In genomic region chr11:502288-503178, GRCh38 we compare ENCODE assay signal across 6 cellular contexts. TPM values are rescaled to one million over a fixed set of nuclear protein-coding genes. Genes with fewer than 3 reads are reported as not detected.
DNase-seq lines count a peak whose midpoint lies in the region; ATAC-seq, FAIRE-seq and TF ChIP-seq lines count a peak whose summit lies in the region.

No MANE protein-coding gene starts in this region.

- H3K79me2 ChIP-seq in GM12878 (ENCODE audit: control insufficient read depth, insufficient read depth, low read length), result peaks cover 38% of the 10 kb centered on the region

- no peak overlapping the region for H3K4me3 ChIP-seq in GM12878

- TF ChIP-seq POLR2A in GM12878 (IDR thresholded peaks at IDR 0.05; ENCODE audit: low read depth, low read length), result no peak

- H3K9me3 ChIP-seq in GM12878 (replicated peaks; ENCODE audit: control insufficient read depth, insufficient read depth, low read length), result no peaks in the 10 kb centered on the region; the same call in 2 of the 3 replicates

- no peak for DNase-seq in HFFc6
- DNase-seq in GM12878 (ENCODE audit: low read depth, low spot score), result no peak
- DNase-seq in posterior vena cava (ENCODE audit: low spot score), result peak; percentile 73
- DNase-seq in ACHN, result no peak
- DNase-seq in occipital lobe (lab: John Stamatoyannopoulos, UW), result no peak
- no peak for DNase-seq in SKM-1 (lab: John Stamatoyannopoulos, UW; ENCODE audit: unreplicated experiment)

- H3K9me3 Mint-ChIP-seq in HFFc6, result peaks cover 2% of the 10 kb centered on the region; the same call in 1 of the 2 replicates

- peak overlapping the region; percentile 99 for H3K4me2 ChIP-seq in GM12878 (ENCODE audit: control insufficient read depth, insufficient read depth)

- H3K4me1 ChIP-seq in GM12878 (ENCODE audit: control insufficient read depth, insufficient read depth, low read length), result peaks cover 23% of the 10 kb centered on the region

- CTCF ChIA-PET in GM12878 (lab: Yijun Ruan, JAX), result interaction anchor here (1.5 kb wide), 1 partner anchor 17 kb away, joined by 3 read pairs; no protein-coding TSS in a partner anchor

- H4K20me1 ChIP-seq in GM12878 (ENCODE audit: control insufficient read depth, insufficient read depth), result no peaks in the 10 kb centered on the region

- peaks cover 26% of the 10 kb centered on the region for H3K4me1 Mint-ChIP-seq in HFFc6 (ENCODE audit: low read depth)

- H3K27ac Mint-ChIP-seq in HFFc6, result peak overlapping the region; percentile 46; the same call in 1 of the 2 replicates

- no peaks in the 10 kb centered on the region for H3K27me3 ChIP-seq in GM12878 (replicated peaks in 1 of 2; ENCODE audit: control insufficient read depth in 2 of 2, insufficient read depth in 2 of 2, low read length in 1 of 2)

- H3K27ac ChIP-seq in GM12878 (ENCODE audit: control insufficient read depth, insufficient read depth), result peak overlapping the region; percentile 56; the same call in 1 of the 2 replicates

- FAIRE-seq in GM12878 (lab: Jason Lieb, UNC), result no peak

- POLR2A ChIA-PET in GM12878 (lab: Charles Lee), result interaction anchor here (0.6 to 0.7 kb wide), 2 partner anchors 34 to 66 kb away, joined by 3 to 4 read pairs; partner anchors contain the start of gene HRAS

- TF ChIP-seq RAD21 in GM12878 (IDR thresholded peaks at IDR 0.05; ENCODE audit: insufficient read depth, low read depth, low read length), result no peak

- H2AFZ ChIP-seq in GM12878 (ENCODE audit: control insufficient read depth, low read depth, low read length), result no peak overlapping the region

- peaks cover 13% of the 10 kb centered on the region for H3K27me3 Mint-ChIP-seq in HFFc6 (ENCODE audit: insufficient read depth)

- H3K4me3 Mint-ChIP-seq in HFFc6, result no peak overlapping the region

- RAD21 ChIA-PET in GM12878 (lab: Charles Lee; ENCODE audit: unreplicated experiment), result no interaction called here

- no peak for ATAC-seq in GM12878

- 94% methylated on average over 9 of the region's 10 CpGs for WGBS in GM12878 (ENCODE audit: insufficient coverage, insufficient replicate concordance, low lambda C conversion rate, missing lambda C conversion rate)

- intact Hi-C loops in GM12878 (cut with micrococcal nuclease; ENCODE audit: unreplicated experiment) (no loop called here), posterior vena cava (cut with DNase I) (loop anchor here in 1 of 2 donors (5.0 kb wide), 1 partner anchor 205 kb away; the partner anchor contains the start of gene IFITM5)

- in situ Hi-C loops in GM12878 (cut with MboI) (loop anchor here (5.0 kb wide), 1 partner anchor 50 kb away; the partner anchor contains the start of gene PTDSS2), ACHN (cut with HindIII; ENCODE audit: low pct_ligation_motif_present, low pct_unique_long_range_greater_than_20kb, low sequenced_read_pairs) (no loop called here)

- peaks cover 13 to 37% of the 10 kb centered on the region in 2 experiments for H3K36me3 ChIP-seq in GM12878 (ENCODE audit: control insufficient read depth in 2 of 2, insufficient read depth in 2 of 2, low read length in 1 of 2)

- peaks cover 14% of the 10 kb centered on the region for H3K36me3 Mint-ChIP-seq in HFFc6 (ENCODE audit: low read depth)

- TF ChIP-seq CTCF in HFFc6 (IDR thresholded peaks at IDR 0.05), result no peak
- no peak for TF ChIP-seq CTCF in GM12878 (IDR thresholded peaks at IDR 0.05 in 2 of 3, conservative IDR thresholded peaks at IDR 0.05 in 1 of 3; ENCODE audit: control insufficient read depth in 2 of 3, extremely low read depth in 1 of 3, insufficient read depth in 1 of 3, low read depth in 3 of 3, low read length in 3 of 3)

- SMC1A ChIA-PET in GM12878 (lab: Charles Lee; ENCODE audit: uncharacterized antibody, unreplicated experiment), result interaction anchor here (1.5 kb wide), 1 partner anchor 47 kb away, joined by 4 read pairs; no protein-coding TSS in a partner anchor

- H3K9ac ChIP-seq in GM12878 (ENCODE audit: control insufficient read depth, insufficient read depth, low read length), result no peak overlapping the region; the same call in 1 of the 2 replicates

- BruUV-seq in GM12878 (replicated peaks; lab: Mats Ljungman, UMichigan), result no TSS peak

- TF ChIP-seq EP300 in GM12878 (IDR thresholded peaks at IDR 0.05; ENCODE audit: borderline replicate concordance in 1 of 2, control insufficient read depth in 1 of 2, low read depth in 2 of 2, low read length in 2 of 2), result no peak

RNA-seq across cellular contexts. Expression of gene RNH1, which starts 4.5 kb away (rescaled TPM):
- total RNA-seq in HFFc6 (2021; fragmentation: NEBNext Ultra II Directional; extraction: Animal tissue kit (Norgen Biotek cat#: 25700)), result 100 to 1,000 TPM; 223 to 272 (median 250) TPM
- 76.9 and 99.0 TPM in 2 replicates for total RNA-seq in GM12878 (2013; cell fraction: nucleolus; rRNA removed)
- total RNA-seq in GM12878 (2014; rRNA removed) (119 and 139 TPM in 2 replicates), GM12878 (2014; rRNA removed; fragmentation: Illumina TruSeq; extraction: Trizol) (32.2 and 36.7 TPM in 2 replicates), GM12878 (2021) (125 and 133 TPM in 2 replicates), posterior vena cava (100 to 1,000 TPM; 197 to 209 TPM), occipital lobe (42.1 TPM)
- 31.4 TPM for polyA plus RNA-seq in GM12878 (2011; ENCODE audit: low read depth)
- polyA plus RNA-seq in GM12878 (2011; rRNA removed) (17.8 and 40.4 TPM in 2 replicates), GM12878 (2014; fragmentation: Illumina TruSeq; extraction: Trizol) (7.2 and 25.0 TPM in 2 replicates), GM12878 (2014; fragmentation: Nextera tagmentation; extraction: Ambion mirVana) (1 to 10 TPM; 2.3 to 7.2 TPM), GM12878 (2014; rRNA removed) (104 and 132 TPM in 2 replicates), GM12878 (2016; fragmentation: Nextera tagmentation; extraction: Ambion mirVana) (100 to 1,000 TPM; 156 to 162 TPM)
- polyA plus RNA-seq in GM12878 (2011; cell fraction: cytosol; rRNA removed), result 65.3 and 99.8 TPM in 2 replicates
- polyA plus RNA-seq in GM12878 (2011; cell fraction: nucleus; rRNA removed), result 213 and 241 TPM in 2 replicates
- 83.3 and 98.1 TPM in 2 replicates for polyA plus RNA-seq in GM12878 (2012)
- polyA minus RNA-seq in GM12878 (2011; rRNA and poly(A)+ RNA removed), result 39.6 and 63.8 TPM in 2 replicates
- polyA minus RNA-seq in GM12878 (2011; cell fraction: cytosol; rRNA and poly(A)+ RNA removed), result 29.9 and 33.5 TPM in 2 replicates
- polyA minus RNA-seq in GM12878 (2011; cell fraction: nucleus; rRNA and poly(A)+ RNA removed), result 44.1 and 64.1 TPM in 2 replicates

RNA-seq across cellular contexts. Expression of gene HRAS, which starts 32.8 kb away (rescaled TPM):
- 100 to 1,000 TPM; 102 to 125 (median 107) TPM for total RNA-seq in HFFc6 (2021; fragmentation: NEBNext Ultra II Directional; extraction: Animal tissue kit (Norgen Biotek cat#: 25700))
- 13.9 and 16.2 TPM in 2 replicates for total RNA-seq in GM12878 (2013; cell fraction: nucleolus; rRNA removed)
- total RNA-seq in GM12878 (2014; rRNA removed) (43.5 and 47.6 TPM in 2 replicates), GM12878 (2014; rRNA removed; fragmentation: Illumina TruSeq; extraction: Trizol) (25.3 and 31.6 TPM in 2 replicates), GM12878 (2021) (58.0 and 70.7 TPM in 2 replicates), posterior vena cava (10 to 100 TPM; 37.2 to 48.5 TPM), occipital lobe (27.0 TPM)
- 16.1 TPM for polyA plus RNA-seq in GM12878 (2011; ENCODE audit: low read depth)
- polyA plus RNA-seq in GM12878 (2011; rRNA removed) (14.3 and 31.9 TPM in 2 replicates), GM12878 (2014; fragmentation: Illumina TruSeq; extraction: Trizol) (2.2 and 18.1 TPM in 2 replicates), GM12878 (2014; fragmentation: Nextera tagmentation; extraction: Ambion mirVana) (10 to 100 TPM in 1 of 2 experiments, 1 to 10 TPM in 1; 2.8 to 12.7 TPM), GM12878 (2014; rRNA removed) (52.7 and 56.9 TPM in 2 replicates), GM12878 (2016; fragmentation: Nextera tagmentation; extraction: Ambion mirVana) (10 to 100 TPM; 23.4 to 72.4 TPM)
- polyA plus RNA-seq in GM12878 (2011; cell fraction: cytosol; rRNA removed), result 51.6 and 73.9 TPM in 2 replicates
- 131 and 165 TPM in 2 replicates for polyA plus RNA-seq in GM12878 (2011; cell fraction: nucleus; rRNA removed)
- polyA plus RNA-seq in GM12878 (2012), result 29.2 and 44.5 TPM in 2 replicates
- 42.4 and 52.1 TPM in 2 replicates for polyA minus RNA-seq in GM12878 (2011; rRNA and poly(A)+ RNA removed)
- polyA minus RNA-seq in GM12878 (2011; cell fraction: cytosol; rRNA and poly(A)+ RNA removed), result 11.9 and 22.7 TPM in 2 replicates
- polyA minus RNA-seq in GM12878 (2011; cell fraction: nucleus; rRNA and poly(A)+ RNA removed), result 17.2 and 27.8 TPM in 2 replicates

RNA-seq across cellular contexts. Expression of gene LRRC56, which starts 34.8 kb away (rescaled TPM):
- total RNA-seq in HFFc6 (2021; fragmentation: NEBNext Ultra II Directional; extraction: Animal tissue kit (Norgen Biotek cat#: 25700)), result under 1 TPM; 0.23 to 0.83 (median 0.55) TPM
- total RNA-seq in GM12878 (2013; cell fraction: nucleolus; rRNA removed), result 3.4 and 5.1 TPM in 2 replicates
- 0.60 and 0.79 TPM in 2 replicates for total RNA-seq in GM12878 (2014; rRNA removed)
- 0.41 and 0.45 TPM in 2 replicates for total RNA-seq in GM12878 (2014; rRNA removed; fragmentation: Illumina TruSeq; extraction: Trizol)
- 1.7 and 1.9 TPM in 2 replicates for total RNA-seq in GM12878 (2021)
- polyA plus RNA-seq in GM12878 (2011; ENCODE audit: low read depth), result 0.20 TPM
- 0.37 and 0.75 TPM in 2 replicates for polyA plus RNA-seq in GM12878 (2011; rRNA removed)
- 0.78 and 1.6 TPM in 2 replicates for polyA plus RNA-seq in GM12878 (2011; cell fraction: cytosol; rRNA removed)
- 8.1 and 9.7 TPM in 2 replicates for polyA plus RNA-seq in GM12878 (2011; cell fraction: nucleus; rRNA removed)
- 0.87 and 1.1 TPM in 2 replicates for polyA plus RNA-seq in GM12878 (2012)
- polyA plus RNA-seq in GM12878 (2014; fragmentation: Illumina TruSeq; extraction: Trizol), result 0.19 TPM in 1 of 2 replicates, not detected in the other
- under 1 TPM in 1 of 2 experiments, not detected in 1; 0.02 TPM for polyA plus RNA-seq in GM12878 (2014; fragmentation: Nextera tagmentation; extraction: Ambion mirVana)
- 1.6 and 1.9 TPM in 2 replicates for polyA plus RNA-seq in GM12878 (2014; rRNA removed)
- 1 to 10 TPM in 1 of 2 experiments, under 1 TPM in 1; 0.62 to 1.0 TPM for polyA plus RNA-seq in GM12878 (2016; fragmentation: Nextera tagmentation; extraction: Ambion mirVana)
- polyA minus RNA-seq in GM12878 (2011; rRNA and poly(A)+ RNA removed), result 1.0 and 1.5 TPM in 2 replicates
- 0.42 TPM in 1 of 2 replicates, not detected in the other for polyA minus RNA-seq in GM12878 (2011; cell fraction: cytosol; rRNA and poly(A)+ RNA removed)
- 3.1 and 5.0 TPM in 2 replicates for polyA minus RNA-seq in GM12878 (2011; cell fraction: nucleus; rRNA and poly(A)+ RNA removed)
- total RNA-seq in posterior vena cava, result under 1 TPM; 0.43 to 0.56 TPM
- 1.1 TPM for total RNA-seq in occipital lobe

RNA-seq across cellular contexts. Expression of gene PTDSS2, which starts 52.5 kb away (rescaled TPM):
- 10 to 100 TPM; 23.3 to 34.5 (median 27.2) TPM for total RNA-seq in HFFc6 (2021; fragmentation: NEBNext Ultra II Directional; extraction: Animal tissue kit (Norgen Biotek cat#: 25700))
- 62.9 and 72.6 TPM in 2 replicates for total RNA-seq in GM12878 (2013; cell fraction: nucleolus; rRNA removed)
- total RNA-seq in GM12878 (2014; rRNA removed), result 17.2 and 18.3 TPM in 2 replicates
- 4.8 and 6.6 TPM in 2 replicates for total RNA-seq in GM12878 (2014; rRNA removed; fragmentation: Illumina TruSeq; extraction: Trizol)
- 21.1 and 24.9 TPM in 2 replicates for total RNA-seq in GM12878 (2021)
- 4.3 TPM for polyA plus RNA-seq in GM12878 (2011; ENCODE audit: low read depth)
- polyA plus RNA-seq in GM12878 (2011; rRNA removed), result 6.0 and 9.1 TPM in 2 replicates
- polyA plus RNA-seq in GM12878 (2011; cell fraction: cytosol; rRNA removed), result 15.2 and 17.0 TPM in 2 replicates
- polyA plus RNA-seq in GM12878 (2011; cell fraction: nucleus; rRNA removed), result 92.1 and 99.5 TPM in 2 replicates
- 14.4 and 15.3 TPM in 2 replicates for polyA plus RNA-seq in GM12878 (2012)
- polyA plus RNA-seq in GM12878 (2014; fragmentation: Illumina TruSeq; extraction: Trizol), result 6.1 and 9.9 TPM in 2 replicates
- polyA plus RNA-seq in GM12878 (2014; fragmentation: Nextera tagmentation; extraction: Ambion mirVana), result under 1 TPM; 0.39 to 0.66 TPM
- polyA plus RNA-seq in GM12878 (2014; rRNA removed), result 18.4 and 18.5 TPM in 2 replicates
- polyA plus RNA-seq in GM12878 (2016; fragmentation: Nextera tagmentation; extraction: Ambion mirVana), result 10 to 100 TPM; 12.6 to 16.8 TPM
- polyA minus RNA-seq in GM12878 (2011; rRNA and poly(A)+ RNA removed), result 14.0 and 20.2 TPM in 2 replicates
- polyA minus RNA-seq in GM12878 (2011; cell fraction: cytosol; rRNA and poly(A)+ RNA removed), result 3.5 and 4.7 TPM in 2 replicates
- 14.5 and 26.6 TPM in 2 replicates for polyA minus RNA-seq in GM12878 (2011; cell fraction: nucleus; rRNA and poly(A)+ RNA removed)
- total RNA-seq in posterior vena cava, result 10 to 100 TPM; 16.3 to 16.7 TPM
- 21.8 TPM for total RNA-seq in occipital lobe

RNA-seq across cellular contexts. Expression of gene LMNTD2, which starts 58.0 kb away (rescaled TPM):
- total RNA-seq in HFFc6 (2021; fragmentation: NEBNext Ultra II Directional; extraction: Animal tissue kit (Norgen Biotek cat#: 25700)), result 1 to 10 TPM in 3 of 6 experiments, under 1 TPM in 3; 0.37 to 2.3 (median 0.97) TPM
- total RNA-seq in GM12878 (2013; cell fraction: nucleolus; rRNA removed), result 1.7 and 4.5 TPM in 2 replicates
- total RNA-seq in GM12878 (2014; rRNA removed) (2.1 and 3.8 TPM in 2 replicates), GM12878 (2014; rRNA removed; fragmentation: Illumina TruSeq; extraction: Trizol) (0.45 and 0.83 TPM in 2 replicates), GM12878 (2021) (2.8 and 3.3 TPM in 2 replicates), posterior vena cava (under 1 TPM; 0.43 to 0.56 TPM), occipital lobe (0.16 TPM)
- 0.76 TPM for polyA plus RNA-seq in GM12878 (2011; ENCODE audit: low read depth)
- polyA plus RNA-seq in GM12878 (2011; rRNA removed) (0.99 and 1.2 TPM in 2 replicates), GM12878 (2014; fragmentation: Illumina TruSeq; extraction: Trizol) (0.22 TPM in 1 of 2 replicates, not detected in the other), GM12878 (2014; fragmentation: Nextera tagmentation; extraction: Ambion mirVana) (not detected), GM12878 (2014; rRNA removed) (3.5 and 4.1 TPM in 2 replicates), GM12878 (2016; fragmentation: Nextera tagmentation; extraction: Ambion mirVana) (1 to 10 TPM in 1 of 2 experiments, under 1 TPM in 1; 0.88 to 1.4 TPM)
- polyA plus RNA-seq in GM12878 (2011; cell fraction: cytosol; rRNA removed), result 1.1 and 2.5 TPM in 2 replicates
- polyA plus RNA-seq in GM12878 (2011; cell fraction: nucleus; rRNA removed), result 33.2 and 35.5 TPM in 2 replicates
- polyA plus RNA-seq in GM12878 (2012), result 6.5 and 7.0 TPM in 2 replicates
- polyA minus RNA-seq in GM12878 (2011; rRNA and poly(A)+ RNA removed), result 1.5 TPM in 1 of 2 replicates, not detected in the other
- 1.1 and 1.3 TPM in 2 replicates for polyA minus RNA-seq in GM12878 (2011; cell fraction: cytosol; rRNA and poly(A)+ RNA removed)
- polyA minus RNA-seq in GM12878 (2011; cell fraction: nucleus; rRNA and poly(A)+ RNA removed), result 3.1 and 3.8 TPM in 2 replicates
